In genomic region chrX:42955349-42955748, GRCh38 we compare ENCODE assay signal across 9 cellular contexts.
A peak's percentile ranks its signal among the peaks of the same experiment; 100 is the strongest.
DNase-seq lines count a peak whose midpoint lies in the region; ATAC-seq and TF ChIP-seq lines count a peak whose summit lies in the region.
"Had no signal": no experiment of that assay in that cellular context is flagged by ENCODE, and none has a peak within 500 bp of the region (broad histone marks: within the 10 kb centered on the region; RNA-seq: fewer than 3 reads in every experiment).

No MANE protein-coding gene starts in this region.

- no peak for ATAC-seq in CD4-positive, alpha-beta T cell (ENCODE audit: poor library complexity)
- peak; percentile 85 for ATAC-seq in GM19324 (IDR thresholded peaks at IDR 0.05; ENCODE audit: low FRiP score, unreplicated experiment)
- peak; percentile 69 for ATAC-seq in HG02970 (IDR thresholded peaks at IDR 0.05; ENCODE audit: low FRiP score, unreplicated experiment)

- POLR2A ChIA-PET in CD4-positive, alpha-beta T cell (lab: Charles Lee) = interaction anchor here (1.0 kb wide), 1 partner anchor 11 kb away, joined by 5 read pairs; no protein-coding TSS in a partner anchor

- peaks cover 3% of the 10 kb centered on the region for H3K9me3 ChIP-seq in CD4-positive, alpha-beta T cell (ENCODE audit: control insufficient read depth, low read length)
- no peaks in the 10 kb centered on the region for H3K9me3 ChIP-seq in breast epithelium

- no peak for TF ChIP-seq POLR2A in breast epithelium (IDR thresholded peaks at IDR 0.05)

- H3K27me3 Mint-ChIP-seq in CD4-positive, alpha-beta T cell = no peaks in the 10 kb centered on the region

- no peak overlapping the region for H3K4me3 ChIP-seq in breast epithelium

- intact Hi-C loops in CD4-positive, alpha-beta T cell (cut with DNase I, micrococcal nuclease) = no loop called here
- intact Hi-C loops in breast epithelium (cut with DNase I; ENCODE audit: low total_unique reads) = no loop called here

- CTCF ChIA-PET in CD4-positive, alpha-beta T cell (lab: Charles Lee) = no interaction called here

- peaks cover 32% of the 10 kb centered on the region for H3K4me1 Mint-ChIP-seq in CD4-positive, alpha-beta T cell (ENCODE audit: low read depth)

- no peak for TF ChIP-seq CTCF in CD4-positive, alpha-beta T cell (IDR thresholded peaks at IDR 0.05)
- no peak for TF ChIP-seq CTCF in breast epithelium (IDR thresholded peaks at IDR 0.05)

- no peak overlapping the region for H3K27ac ChIP-seq in CD4-positive, alpha-beta T cell (ENCODE audit: low read depth, low read length)
- H3K27ac ChIP-seq in breast epithelium = no peak overlapping the region

- no peaks in the 10 kb centered on the region for H3K4me1 ChIP-seq in breast epithelium

- no peaks in the 10 kb centered on the region for H3K36me3 ChIP-seq in breast epithelium

- no peaks in the 10 kb centered on the region for H3K27me3 ChIP-seq in CD4-positive, alpha-beta T cell (ENCODE audit: control insufficient read depth, insufficient read depth, low read length)
- peaks cover 0 to 8% of the 10 kb centered on the region in 2 donors for H3K27me3 ChIP-seq in breast epithelium

- DNase-seq in CD4-positive, alpha-beta T cell = no peak
- peak; percentile 45 for DNase-seq in NAMALWA (ENCODE audit: low spot score)
- no peak for DNase-seq in NCI-H1092 treated with DMSO at 0.1 percent for 48 hours (lab: John Stamatoyannopoulos, UW)
- no peak for DNase-seq in breast epithelium (ENCODE audit: low spot score in 2 of 2)
- DNase-seq in DMS 273 treated with DMSO at 0.1 percent for 48 hours (lab: John Stamatoyannopoulos, UW) = no peak
- no peak for DNase-seq in DMS79 (lab: John Stamatoyannopoulos, UW)
- DNase-seq: AML-193 had no signal

- H3K27ac Mint-ChIP-seq in CD4-positive, alpha-beta T cell = no peak overlapping the region

- H3K36me3 Mint-ChIP-seq in CD4-positive, alpha-beta T cell (ENCODE audit: low read depth) = no peaks in the 10 kb centered on the region

- peak overlapping the region; percentile 6 for H3K4me3 Mint-ChIP-seq in CD4-positive, alpha-beta T cell

- no peaks in the 10 kb centered on the region for H3K9me3 Mint-ChIP-seq in CD4-positive, alpha-beta T cell
